ENCODE assay signal across 11 cellular contexts in the genomic region with DNA sequence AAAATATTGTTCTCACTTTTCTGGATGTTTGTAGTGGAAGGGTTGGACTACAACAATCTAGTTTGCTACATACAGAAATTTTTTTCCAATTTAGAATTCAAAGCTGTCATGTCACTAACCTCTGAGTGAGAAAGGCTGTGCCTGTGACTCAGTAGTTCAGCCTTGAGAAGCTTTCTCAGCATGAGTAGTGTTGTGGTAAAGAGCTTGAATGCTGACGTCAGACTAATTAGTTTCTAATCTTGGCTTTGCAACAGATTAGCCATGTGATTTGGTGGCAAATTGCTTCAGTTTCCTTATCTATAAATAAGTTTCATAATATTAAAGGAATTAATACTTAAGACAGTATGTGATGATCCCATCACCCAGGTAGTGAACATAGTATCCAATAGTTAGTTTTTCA.
DNase-seq lines count a peak whose midpoint lies in the region; ATAC-seq, FAIRE-seq and TF ChIP-seq lines count a peak whose summit lies in the region.
"Had no signal": no experiment of that assay in that cellular context is flagged by ENCODE, and none has a peak within 500 bp of the region (broad histone marks: within the 10 kb centered on the region; RNA-seq: fewer than 3 reads in every experiment).

No MANE protein-coding gene starts in this region.

- H3K36me3 ChIP-seq in CD4-positive, alpha-beta memory T cell (ENCODE audit: insufficient read depth, low read length) = no peaks in the 10 kb centered on the region
- H3K36me3 ChIP-seq: thoracic aorta had no signal

- peaks cover 0 to 1% of the 10 kb centered on the region in 2 donors for H3K27me3 Mint-ChIP-seq in CD4-positive, alpha-beta memory T cell
- peaks cover 15% of the 10 kb centered on the region for H3K27me3 Mint-ChIP-seq in osteocyte (ENCODE audit: unreplicated experiment)

- no peak overlapping the region for H3K4me3 Mint-ChIP-seq in CD4-positive, alpha-beta memory T cell
- no peak overlapping the region for H3K4me3 Mint-ChIP-seq in osteocyte (ENCODE audit: unreplicated experiment)

- no peaks in the 10 kb centered on the region for H3K36me3 Mint-ChIP-seq in CD4-positive, alpha-beta memory T cell
- H3K36me3 Mint-ChIP-seq in osteocyte (ENCODE audit: unreplicated experiment) = no peaks in the 10 kb centered on the region

- peak overlapping the region; percentile 6 for H3K27ac ChIP-seq in foreskin keratinocyte
- no peak overlapping the region for H3K27ac ChIP-seq in CD4-positive, alpha-beta memory T cell (ENCODE audit: low read depth, low read length)
- H3K27ac ChIP-seq: thoracic aorta had no signal

- intact Hi-C loops in CD4-positive, alpha-beta memory T cell (cut with micrococcal nuclease) = no loop called here

- H3K9me3 Mint-ChIP-seq in CD4-positive, alpha-beta memory T cell = peaks cover 0 to 2% (median 0%) of the 10 kb centered on the region in 8 donors
- H3K9me3 Mint-ChIP-seq in osteocyte (ENCODE audit: unreplicated experiment) = peaks cover 6% of the 10 kb centered on the region

- peak; percentile 39 for ATAC-seq in GM21526 (IDR thresholded peaks at IDR 0.05; ENCODE audit: low FRiP score, unreplicated experiment)
- ATAC-seq in foreskin keratinocyte = peak; percentile 62

- peaks cover 0 to 5% (median 2%) of the 10 kb centered on the region in 4 donors for H3K4me1 Mint-ChIP-seq in CD4-positive, alpha-beta memory T cell
- peaks cover 8% of the 10 kb centered on the region for H3K4me1 Mint-ChIP-seq in osteocyte (ENCODE audit: unreplicated experiment)

- H3K9me3 ChIP-seq in CD4-positive, alpha-beta memory T cell (ENCODE audit: control insufficient read depth in 1 of 2, low read length in 2 of 2) = no peaks in the 10 kb centered on the region

- H3K4me3 ChIP-seq in CD4-positive, alpha-beta memory T cell (ENCODE audit: low read length in 2 of 2) = no peak overlapping the region
- H3K4me3 ChIP-seq: thoracic aorta had no signal

- FAIRE-seq in GM18507 (lab: Jason Lieb, UNC) (peak; percentile 62), D721Med (lab: Jason Lieb, UNC) (no peak)
- FAIRE-seq: H1 had no signal

- no peaks in the 10 kb centered on the region for H3K27me3 ChIP-seq in foreskin keratinocyte
- H3K27me3 ChIP-seq in CD4-positive, alpha-beta memory T cell (ENCODE audit: insufficient read depth, low read length) = no peaks in the 10 kb centered on the region

- no peak overlapping the region for H3K27ac Mint-ChIP-seq in CD4-positive, alpha-beta memory T cell
- H3K27ac Mint-ChIP-seq in osteocyte (ENCODE audit: unreplicated experiment) = no peak overlapping the region

- POLR2A ChIA-PET in CD4-positive, alpha-beta memory T cell (lab: Charles Lee; ENCODE audit: partially characterized antibody) = no interaction called here

- DNase-seq in GM18507 (ENCODE audit: extremely low spot score, insufficient read length, low read depth) = no peak
- DNase-seq in LHCN-M2 (ENCODE audit: low read depth) = peak; percentile 53
- peak; percentile 42 to 68 for DNase-seq in foreskin keratinocyte
- no peak for DNase-seq in CD4-positive, alpha-beta memory T cell
- no peak for DNase-seq in D721Med (ENCODE audit: insufficient read length, low spot score)
- no peak for DNase-seq in osteocyte (ENCODE audit: extremely low spot score, unreplicated experiment)
- DNase-seq: amygdala, NCI-H82 had no signal

- CTCF ChIA-PET in CD4-positive, alpha-beta memory T cell (lab: Charles Lee; ENCODE audit: partially characterized antibody) = no interaction called here

- TF ChIP-seq CTCF in foreskin keratinocyte (conservative IDR thresholded peaks at IDR 0.05) = no peak
- TF ChIP-seq CTCF in D721Med (IDR thresholded peaks at IDR 0.05; ENCODE audit: insufficient read depth, missing control alignments) = no peak
- TF ChIP-seq CTCF in osteocyte (IDR thresholded peaks at IDR 0.05) = no peak

- H3K4me1 ChIP-seq in foreskin keratinocyte = peaks cover 17% of the 10 kb centered on the region
- H3K4me1 ChIP-seq in CD4-positive, alpha-beta memory T cell (ENCODE audit: insufficient read depth, low read length) = no peaks in the 10 kb centered on the region

Comparison
In these comparisons a context has a peak if more than half of its experiments do, and no peak if none do; other contexts are left out.
1. DNase-seq: peak in LHCN-M2 (single experiment) and foreskin keratinocyte (2 of 2); none in GM18507 (single experiment), CD4-positive, alpha-beta memory T cell (0 of 5), D721Med (single experiment) and osteocyte (single experiment).